Comparison of ENCODE assay signal across 10 cellular contexts in genomic region chr11:61950035-61950547, GRCh38. TPM values are rescaled to one million over a fixed set of nuclear protein-coding genes. Genes with fewer than 3 reads are reported as not detected.
DNase-seq lines count a peak whose midpoint lies in the region; ATAC-seq and TF ChIP-seq lines count a peak whose summit lies in the region.
"Had no signal": no experiment of that assay in that cellular context is flagged by ENCODE, and none has a peak within 500 bp of the region (broad histone marks: within the 10 kb centered on the region; RNA-seq: fewer than 3 reads in every experiment).

Gene BEST1, plus strand, starts transcription at chr11:61950351. Its CDS starts 1,456 bp downstream, at chr11:61951807.

- no peaks in the 10 kb centered on the region for H3K4me1 ChIP-seq in CD8-positive, alpha-beta memory T cell (ENCODE audit: insufficient read depth, low read length)

- H3K27ac ChIP-seq in CD8-positive, alpha-beta memory T cell (ENCODE audit: low read depth, low read length): peak within 1 kb of the TSS; percentile 60

- H3K4me3 ChIP-seq in CD8-positive, alpha-beta memory T cell (ENCODE audit: low read length): no peak within 1 kb of the TSS

- in situ Hi-C loops in SK-MEL-5 (cut with HindIII; ENCODE audit: low pct_unique_long_range_greater_than_20kb, low sequenced_read_pairs): no loop called here

- no peaks in the 10 kb centered on the region for H3K9me3 ChIP-seq in CD8-positive, alpha-beta memory T cell (ENCODE audit: low read length)

- CTCF ChIA-PET in CD8-positive, alpha-beta memory T cell (lab: Charles Lee): interaction anchor here (1.1 to 6.8 kb wide), 6 partner anchors 18 to 158 kb away, joined by 3 to 45 read pairs (median 7); no protein-coding TSS in a partner anchor

- H3K27me3 ChIP-seq in CD8-positive, alpha-beta memory T cell (ENCODE audit: insufficient read depth, low read length, poor library complexity, severe bottlenecking): no peaks in the 10 kb centered on the region

- intact Hi-C loops in left colon (cut with DNase I, micrococcal nuclease): no loop called here

- H3K36me3 ChIP-seq in CD8-positive, alpha-beta memory T cell (ENCODE audit: insufficient read depth, low read length): no peaks in the 10 kb centered on the region

- H3K27ac Mint-ChIP-seq in CD8-positive, alpha-beta memory T cell: peak within 1 kb of the TSS in 3 of 8 donors; percentile 35 to 70 (median 52)
- H3K27ac Mint-ChIP-seq in progenitor cell of endocrine pancreas: peak within 1 kb of the TSS; percentile 35

- no peak for ATAC-seq in GM21526 (IDR thresholded peaks at IDR 0.05; ENCODE audit: low FRiP score, unreplicated experiment)
- no peak for ATAC-seq in left colon

- H3K4me1 Mint-ChIP-seq in CD8-positive, alpha-beta memory T cell: peaks cover 0 to 3% (median 0%) of the 10 kb centered on the region in 3 donors
- no peaks in the 10 kb centered on the region for H3K4me1 Mint-ChIP-seq in progenitor cell of endocrine pancreas (ENCODE audit: low read depth)

- peaks cover 16 to 26% of the 10 kb centered on the region in 2 donors for H3K27me3 Mint-ChIP-seq in CD8-positive, alpha-beta memory T cell
- H3K27me3 Mint-ChIP-seq in progenitor cell of endocrine pancreas: peaks cover 17% of the 10 kb centered on the region

- no peak within 1 kb of the TSS for H3K4me3 Mint-ChIP-seq in CD8-positive, alpha-beta memory T cell
- no peak within 1 kb of the TSS for H3K4me3 Mint-ChIP-seq in progenitor cell of endocrine pancreas (ENCODE audit: low read depth)

- no peak for TF ChIP-seq CTCF in progenitor cell of endocrine pancreas (IDR thresholded peaks at IDR 0.05; ENCODE audit: unreplicated experiment)

- H3K9me3 Mint-ChIP-seq in CD8-positive, alpha-beta memory T cell: no peaks in the 10 kb centered on the region
- H3K9me3 Mint-ChIP-seq in progenitor cell of endocrine pancreas (ENCODE audit: low read depth): no peaks in the 10 kb centered on the region

- POLR2A ChIA-PET in CD8-positive, alpha-beta memory T cell (lab: Charles Lee): no interaction called here

- no peak for DNase-seq in CD8-positive, alpha-beta memory T cell
- peak; percentile 81 for DNase-seq in SK-MEL-5 (ENCODE audit: low read depth, low spot score)
- DNase-seq in foreskin melanocyte: peak; percentile 82
- no peak for DNase-seq in progenitor cell of endocrine pancreas (ENCODE audit: low spot score, unreplicated experiment)
- DNase-seq in activated CD4-positive, CD25-positive, alpha-beta regulatory T cell (lab: John Stamatoyannopoulos, UW): no peak
- DNase-seq in left colon: no peak
- no peak for DNase-seq in activated CD4-positive, CD25-positive, alpha-beta regulatory T cell treated with anti-CD3 and anti-CD28 coated beads, Interleukin-2, amount 50 U/mL, for 72 hours
- DNase-seq: activated T-cell treated with anti-CD3 and anti-CD28 coated beads for 4 hours had no signal

- H3K36me3 Mint-ChIP-seq in CD8-positive, alpha-beta memory T cell: no peaks in the 10 kb centered on the region
- H3K36me3 Mint-ChIP-seq in progenitor cell of endocrine pancreas (ENCODE audit: insufficient read depth): no peaks in the 10 kb centered on the region

RNA-seq across cellular contexts. Expression of gene BEST1, which starts in this region (rescaled TPM):
- under 1 TPM in 1 of 2 experiments, not detected in 1; 0.09 TPM for total RNA-seq in CD8-positive, alpha-beta memory T cell
- polyA plus RNA-seq in CD8-positive, alpha-beta memory T cell: 1.5 TPM
- 47.8 and 50.6 TPM in 2 replicates for total RNA-seq in SK-MEL-5 (2014; rRNA removed; shearing (Covaris generic))
- polyA plus RNA-seq in SK-MEL-5 (2015; cell fraction: cytosol; rRNA removed): 31.0 and 38.6 TPM in 2 replicates
- 686 and 695 TPM in 2 replicates for polyA plus RNA-seq in SK-MEL-5 (2015; cell fraction: nucleus; rRNA removed)
- total RNA-seq in progenitor cell of endocrine pancreas (0.34 and 0.44 TPM in 2 replicates), left colon (1 to 10 TPM in 1 of 2 donors, under 1 TPM in 1; 0.64 to 1.6 TPM)
- total RNA-seq: HT1080 had no signal

Comparison
In these comparisons a context has a peak if more than half of its experiments do, and no peak if none do; other contexts are left out.
1. RNA of gene BEST1 (total RNA-seq): 47.8 to 50.6 TPM in SK-MEL-5; 0.64 to 1.6 TPM in left colon, 0.34 to 0.44 TPM in progenitor cell of endocrine pancreas and 0.09 TPM in CD8-positive, alpha-beta memory T cell; every median in the first group is over 10 times any median in the second.
2. DNase-seq: peak in SK-MEL-5 (single experiment) and foreskin melanocyte (single experiment); none in CD8-positive, alpha-beta memory T cell (0 of 5), progenitor cell of endocrine pancreas (single experiment), activated CD4-positive, CD25-positive, alpha-beta regulatory T cell (0 of 4), left colon (0 of 2) and activated CD4-positive, CD25-positive, alpha-beta regulatory T cell treated with anti-CD3 and anti-CD28 coated beads, Interleukin-2, amount 50 U/mL, for 72 hours (single experiment).